Comparison of ENCODE assay signal across 15 cellular contexts in genomic region chr6:147384737-147385710, GRCh38.
DNase-seq lines count a peak whose midpoint lies in the region; ATAC-seq, FAIRE-seq and TF ChIP-seq lines count a peak whose summit lies in the region.
"Had no signal": no experiment of that assay in that cellular context is flagged by ENCODE, and none has a peak within 500 bp of the region (broad histone marks: within the 10 kb centered on the region; RNA-seq: fewer than 3 reads in every experiment).

No MANE protein-coding gene starts in this region.

- no peak overlapping the region for H3K9ac ChIP-seq in GM12878 (ENCODE audit: control insufficient read depth, insufficient read depth, low read length)

- no peaks in the 10 kb centered on the region for H3K27me3 ChIP-seq in GM12878 (replicated peaks in 1 of 2; ENCODE audit: control insufficient read depth in 2 of 2, insufficient read depth in 2 of 2, low read length in 1 of 2)

- peak; percentile 80 for ATAC-seq in GM18907 (IDR thresholded peaks at IDR 0.05; ENCODE audit: unreplicated experiment)
- peak; percentile 62 for ATAC-seq in GM21529 (IDR thresholded peaks at IDR 0.05; ENCODE audit: unreplicated experiment)
- peak; percentile 62 for ATAC-seq in HG03135 (IDR thresholded peaks at IDR 0.05; ENCODE audit: unreplicated experiment)
- ATAC-seq in GM12878: peak; percentile 89
- no peak for ATAC-seq in effector memory CD8-positive, alpha-beta T cell (replicated peaks)
- no peak for ATAC-seq in left ventricle myocardium superior
- ATAC-seq: esophagus mucosa, WTC11 had no signal

- no peak overlapping the region; the same call in none of the 2 replicates for H2AFZ ChIP-seq in GM12878 (ENCODE audit: control insufficient read depth, low read depth, low read length)

- BruUV-seq in GM12878 (replicated peaks; lab: Mats Ljungman, UMichigan): no TSS peak

- H3K36me3 Mint-ChIP-seq in effector memory CD8-positive, alpha-beta T cell (ENCODE audit: insufficient read depth): peaks cover 11% of the 10 kb centered on the region
- H3K36me3 Mint-ChIP-seq in HFFc6 (ENCODE audit: low read depth): peaks cover 13% of the 10 kb centered on the region

- 57% methylated on average over 6 of the region's 6 CpGs for WGBS in GM12878 (ENCODE audit: insufficient coverage, insufficient replicate concordance, low lambda C conversion rate, missing lambda C conversion rate)

- no peak for FAIRE-seq in GM12878 (lab: Jason Lieb, UNC)
- FAIRE-seq: H1 had no signal

- TF ChIP-seq POLR2A in GM12878 (IDR thresholded peaks at IDR 0.05; ENCODE audit: low read depth, low read length): no peak

- POLR2A ChIA-PET in GM12878 (lab: Charles Lee): no interaction called here

- H3K36me3 ChIP-seq in GM12878 (ENCODE audit: control insufficient read depth in 2 of 2, insufficient read depth in 2 of 2, low read length in 1 of 2): peaks cover 0 to 3% of the 10 kb centered on the region in 2 experiments; a peak in 1 of 4 replicates

- no peaks in the 10 kb centered on the region; the same call in 2 of the 3 replicates for H3K9me3 ChIP-seq in GM12878 (replicated peaks; ENCODE audit: control insufficient read depth, insufficient read depth, low read length)

- TF ChIP-seq RAD21 in GM12878 (IDR thresholded peaks at IDR 0.05; ENCODE audit: insufficient read depth, low read depth, low read length): no peak

- SMC1A ChIA-PET in GM12878 (lab: Charles Lee; ENCODE audit: uncharacterized antibody, unreplicated experiment): no interaction called here

- no peaks in the 10 kb centered on the region for H3K4me1 Mint-ChIP-seq in effector memory CD8-positive, alpha-beta T cell (ENCODE audit: low read depth in 2 of 2)
- H3K4me1 Mint-ChIP-seq in HFFc6 (ENCODE audit: low read depth): peaks cover 30% of the 10 kb centered on the region

- intact Hi-C loops in GM12878 (cut with micrococcal nuclease; ENCODE audit: unreplicated experiment): loop anchor here (10.0 kb wide), 2 partner anchors 180 to 530 kb away; partner anchors contain the start of gene STXBP5
- intact Hi-C loops in left ventricle myocardium superior (cut with micrococcal nuclease): no loop called here

- DNase-seq in GM12878 (ENCODE audit: low read depth, low spot score) (no peak), HFFc6 (no peak), left ventricle myocardium superior (no peak)
- DNase-seq in effector memory CD8-positive, alpha-beta T cell: no peak
- DNase-seq in stimulated activated naive CD4-positive, alpha-beta T cell (lab: John Stamatoyannopoulos, UW): no peak
- DNase-seq: activated gamma-delta T cell, NCI-H1105, NCI-H526, substantia nigra had no signal

- H3K4me3 Mint-ChIP-seq in effector memory CD8-positive, alpha-beta T cell: no peak overlapping the region
- H3K4me3 Mint-ChIP-seq in HFFc6: no peak overlapping the region
- H3K4me3 Mint-ChIP-seq: WTC11 had no signal

- peaks cover 3% of the 10 kb centered on the region; the same call in 1 of the 2 replicates for H3K4me1 ChIP-seq in GM12878 (ENCODE audit: control insufficient read depth, insufficient read depth, low read length)

- H3K27ac ChIP-seq in GM12878 (ENCODE audit: control insufficient read depth, insufficient read depth): peak overlapping the region; percentile 26; the same call in 1 of the 2 replicates

- RAD21 ChIA-PET in GM12878 (lab: Charles Lee; ENCODE audit: unreplicated experiment): interaction anchor here (1.2 kb wide), 1 partner anchor 10 kb away, joined by 3 read pairs; no protein-coding TSS in a partner anchor

- TF ChIP-seq CTCF in GM12878 (IDR thresholded peaks at IDR 0.05 in 2 of 3, conservative IDR thresholded peaks at IDR 0.05 in 1 of 3; ENCODE audit: control insufficient read depth in 2 of 3, extremely low read depth in 1 of 3, insufficient read depth in 1 of 3, low read depth in 3 of 3, low read length in 3 of 3): no peak
- TF ChIP-seq CTCF in HFFc6 (IDR thresholded peaks at IDR 0.05): no peak

- peak in 1 of 2 experiments; percentile 49; a peak in 1 of 4 replicates for TF ChIP-seq EP300 in GM12878 (IDR thresholded peaks at IDR 0.05; ENCODE audit: borderline replicate concordance in 1 of 2, control insufficient read depth in 1 of 2, low read depth in 2 of 2, low read length in 2 of 2)

- H4K20me1 ChIP-seq in GM12878 (ENCODE audit: control insufficient read depth, insufficient read depth): no peaks in the 10 kb centered on the region

- no peaks in the 10 kb centered on the region for H3K9me3 Mint-ChIP-seq in effector memory CD8-positive, alpha-beta T cell
- H3K9me3 Mint-ChIP-seq in HFFc6: no peaks in the 10 kb centered on the region

- H3K27ac Mint-ChIP-seq in effector memory CD8-positive, alpha-beta T cell: no peak overlapping the region
- H3K27ac Mint-ChIP-seq in HFFc6: no peak overlapping the region
- H3K27ac Mint-ChIP-seq: WTC11 had no signal

- no peak overlapping the region for H3K4me2 ChIP-seq in GM12878 (ENCODE audit: control insufficient read depth, insufficient read depth)

- H3K27me3 Mint-ChIP-seq in effector memory CD8-positive, alpha-beta T cell: no peaks in the 10 kb centered on the region
- no peaks in the 10 kb centered on the region for H3K27me3 Mint-ChIP-seq in HFFc6 (ENCODE audit: insufficient read depth)

- H3K4me3 ChIP-seq in GM12878: no peak overlapping the region

- CTCF ChIA-PET in GM12878 (lab: Yijun Ruan, JAX): interaction anchor here (0.7 to 1.6 kb wide), 2 partner anchors 12 to 182 kb away, joined by 3 to 4 read pairs; no protein-coding TSS in a partner anchor

- in situ Hi-C loops in GM12878 (cut with MboI): no loop called here

- no peaks in the 10 kb centered on the region for H3K79me2 ChIP-seq in GM12878 (ENCODE audit: control insufficient read depth, insufficient read depth, low read length)

TF ChIP-seq in GM12878, 131 proteins besides CTCF, POLR2A, EP300 and RAD21 (continues in another document):
- peak; percentile 68; the same call in 1 of the 2 replicates for TF ChIP-seq ZSCAN29 (IDR thresholded peaks at IDR 0.05)
- no peak for TF ChIP-seq ZNF207 (IDR thresholded peaks at IDR 0.05; ENCODE audit: borderline replicate concordance)
- peak; percentile 39; the same call in 1 of the 2 replicates for TF ChIP-seq NR2F1 (conservative IDR thresholded peaks at IDR 0.05)
- TF ChIP-seq MTA2 (IDR thresholded peaks at IDR 0.05; ENCODE audit: low read depth): peak; percentile 57; the same call in 1 of the 2 replicates
- peak; percentile 4; the same call in 1 of the 2 replicates for TF ChIP-seq JUNB (IDR thresholded peaks at IDR 0.05)
- peak; percentile 30; the same call in 1 of the 2 replicates for TF ChIP-seq ZNF687 (IDR thresholded peaks at IDR 0.05)
- 0 out of 2 replicates have a peak, but pooled peaks have one; percentile 36 for TF ChIP-seq IKZF1 (conservative IDR thresholded peaks at IDR 0.05)
- no peak for TF ChIP-seq RCOR1 (conservative IDR thresholded peaks at IDR 0.05; ENCODE audit: low read depth, low read length)
- TF ChIP-seq SKIL (IDR thresholded peaks at IDR 0.05; ENCODE audit: low read depth, poor library complexity, severe bottlenecking): no peak

Comparison
In these comparisons a context has a peak if more than half of its experiments do, and no peak if none do; other contexts are left out.
1. ATAC-seq: peak in GM18907 (single experiment), GM21529 (single experiment), HG03135 (single experiment) and GM12878 (single experiment); none in effector memory CD8-positive, alpha-beta T cell (single experiment) and left ventricle myocardium superior (single experiment).